Comparison of ENCODE assay signal across 10 cellular contexts in the genomic region with DNA sequence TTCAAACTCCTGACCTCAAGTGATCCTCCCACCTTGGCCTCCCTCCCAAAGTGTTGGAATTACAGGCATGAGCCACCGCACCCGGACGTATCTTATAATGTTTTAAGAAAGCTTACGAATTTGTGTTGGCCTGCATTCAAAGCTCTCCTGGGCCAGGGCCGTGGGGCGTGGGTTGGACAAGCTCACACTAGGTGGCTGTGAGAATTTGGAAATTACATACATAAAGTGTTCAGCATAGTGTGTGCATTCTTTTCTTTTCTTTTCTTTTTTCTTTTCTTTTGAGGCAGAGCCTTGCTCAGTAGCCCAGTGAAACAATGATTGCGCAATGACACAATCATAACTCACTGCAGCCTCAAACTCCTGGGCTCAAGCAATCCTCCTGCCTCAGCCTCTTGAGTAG. TPM values are rescaled to one million over a fixed set of nuclear protein-coding genes. Genes with fewer than 3 reads are reported as not detected.
DNase-seq lines count a peak whose midpoint lies in the region; ATAC-seq and TF ChIP-seq lines count a peak whose summit lies in the region.
"Had no signal": no experiment of that assay in that cellular context is flagged by ENCODE, and none has a peak within 500 bp of the region (broad histone marks: within the 10 kb centered on the region; RNA-seq: fewer than 3 reads in every experiment).

No MANE protein-coding gene starts in this region.

- H3K27me3 ChIP-seq in heart right ventricle: no peaks in the 10 kb centered on the region
- H3K27me3 ChIP-seq in tibial artery: no peaks in the 10 kb centered on the region
- H3K27me3 ChIP-seq in H7 (ENCODE audit: control insufficient read depth, insufficient read depth, low read length): no peaks in the 10 kb centered on the region
- H3K27me3 ChIP-seq in WERI-Rb-1 (ENCODE audit: insufficient read depth, low read depth, severe bottlenecking): no peaks in the 10 kb centered on the region

- intact Hi-C loops in heart right ventricle (cut with DNase I) (loop anchor here in 6 of 10 donors (5.0 kb wide), 3 partner anchors 34 to 64 kb away; no protein-coding TSS in a partner anchor), tibial artery (cut with DNase I; ENCODE audit: low total_unique reads) (loop anchor here (5.0 kb wide), 1 partner anchor 34 kb away; no protein-coding TSS in a partner anchor)

- WGBS in heart right ventricle, 2 donors: 41 to 44% methylated on average over 7 of the region's 7 CpGs

- TF ChIP-seq CTCF in astrocyte of the cerebellum (IDR thresholded peaks at IDR 0.05; ENCODE audit: low read depth, low read length, missing control alignments): no peak
- no peak for TF ChIP-seq CTCF in heart right ventricle (IDR thresholded peaks at IDR 0.05)
- no peak for TF ChIP-seq CTCF in tibial artery (IDR thresholded peaks at IDR 0.05)
- TF ChIP-seq CTCF in WERI-Rb-1 (IDR thresholded peaks at IDR 0.05; ENCODE audit: low read depth, low read length): no peak

- H3K27ac ChIP-seq in heart right ventricle (peak overlapping the region in 7 of 10 donors; percentile 10 to 94 (median 92)), tibial artery (peak overlapping the region; percentile 88), WERI-Rb-1 (no peak overlapping the region)

- ATAC-seq in heart right ventricle: no peak
- no peak for ATAC-seq in GM18861 (IDR thresholded peaks at IDR 0.05; ENCODE audit: unreplicated experiment)

- DNase-seq in NOMO-1 treated with DMSO at 0.1 percent for 48 hours (lab: John Stamatoyannopoulos, UW; ENCODE audit: unreplicated experiment): peak; percentile 14
- no peak for DNase-seq in NOMO-1 treated with dmso at 0.1 percent for 144 hours (lab: John Stamatoyannopoulos, UW; ENCODE audit: unreplicated experiment)
- DNase-seq in astrocyte of the cerebellum (ENCODE audit: low read depth): peak; percentile 86
- no peak for DNase-seq in heart right ventricle
- peak in 1 of 2 donors; percentile 49 for DNase-seq in tibial artery
- no peak for DNase-seq in H7
- DNase-seq in WERI-Rb-1: no peak
- DNase-seq: 8988T, NCI-H1930 had no signal

- no peaks in the 10 kb centered on the region for H3K9me3 ChIP-seq in heart right ventricle
- H3K9me3 ChIP-seq in tibial artery: no peaks in the 10 kb centered on the region
- no peaks in the 10 kb centered on the region for H3K9me3 ChIP-seq in WERI-Rb-1 (ENCODE audit: severe bottlenecking)

- in situ Hi-C loops in astrocyte of the cerebellum (cut with HindIII; ENCODE audit: low sequenced_read_pairs): no loop called here

- H3K4me1 ChIP-seq in heart right ventricle: peaks cover 16 to 35% (median 29%) of the 10 kb centered on the region in 9 donors
- peaks cover 0 to 52% (median 34%) of the 10 kb centered on the region in 4 donors for H3K4me1 ChIP-seq in tibial artery

- H3K4me3 ChIP-seq in astrocyte of the cerebellum (ENCODE audit: low read depth, low read length) (no peak overlapping the region), heart right ventricle (no peak overlapping the region), tibial artery (no peak overlapping the region), H7 (ENCODE audit: insufficient read depth, low read depth, low read length) (no peak overlapping the region), WERI-Rb-1 (ENCODE audit: low read depth, low read length) (no peak overlapping the region)

- H3K36me3 ChIP-seq in heart right ventricle: peaks cover 0 to 22% (median 0%) of the 10 kb centered on the region in 9 donors
- H3K36me3 ChIP-seq in tibial artery: no peaks in the 10 kb centered on the region
- peaks cover 3% of the 10 kb centered on the region for H3K36me3 ChIP-seq in H7 (replicated peaks; ENCODE audit: control insufficient read depth, insufficient read depth, low read length)
- H3K36me3 ChIP-seq in WERI-Rb-1: peaks cover 6% of the 10 kb centered on the region; the same call in 1 of the 2 replicates

RNA-seq across cellular contexts. Expression of a gene that starts 2.6 kb away (rescaled TPM):
- total RNA-seq in heart right ventricle: 1 to 10 TPM; 2.1 to 7.1 (median 3.0) TPM
- 1 to 10 TPM; 1.2 to 1.5 TPM for polyA plus RNA-seq in heart right ventricle
- 18.3 and 21.5 TPM in 2 replicates for total RNA-seq in H7 (2014; rRNA removed; shearing (Covaris generic))

RNA-seq across cellular contexts. Expression of a gene that starts 23.6 kb away (rescaled TPM):
- total RNA-seq in heart right ventricle: 100 to 1,000 TPM in 2 of 10 donors, 10 to 100 TPM in 8; 80.5 to 101 (median 90.3) TPM
- polyA plus RNA-seq in heart right ventricle: 100 to 1,000 TPM; 231 to 389 TPM
- total RNA-seq in H7 (2014; rRNA removed; shearing (Covaris generic)): 91.5 and 120 TPM in 2 replicates

RNA-seq across cellular contexts. Expression of a gene that starts 33.5 kb away (rescaled TPM):
- 10 to 100 TPM in 9 of 10 donors, 1 to 10 TPM in 1; 9.9 to 18.7 (median 13.0) TPM for total RNA-seq in heart right ventricle
- 10 to 100 TPM; 12.5 to 17.0 TPM for polyA plus RNA-seq in heart right ventricle
- 51.3 and 54.9 TPM in 2 replicates for total RNA-seq in H7 (2014; rRNA removed; shearing (Covaris generic))

Comparison
In these comparisons a context has a peak if more than half of its experiments do, and no peak if none do; other contexts are left out.
1. DNase-seq: peak in NOMO-1 treated with DMSO at 0.1 percent for 48 hours (single experiment) and astrocyte of the cerebellum (single experiment); none in NOMO-1 treated with dmso at 0.1 percent for 144 hours (single experiment), heart right ventricle (0 of 2), H7 (single experiment) and WERI-Rb-1 (single experiment).